8 cellular contexts compared by ENCODE assay signal in the genomic region with DNA sequence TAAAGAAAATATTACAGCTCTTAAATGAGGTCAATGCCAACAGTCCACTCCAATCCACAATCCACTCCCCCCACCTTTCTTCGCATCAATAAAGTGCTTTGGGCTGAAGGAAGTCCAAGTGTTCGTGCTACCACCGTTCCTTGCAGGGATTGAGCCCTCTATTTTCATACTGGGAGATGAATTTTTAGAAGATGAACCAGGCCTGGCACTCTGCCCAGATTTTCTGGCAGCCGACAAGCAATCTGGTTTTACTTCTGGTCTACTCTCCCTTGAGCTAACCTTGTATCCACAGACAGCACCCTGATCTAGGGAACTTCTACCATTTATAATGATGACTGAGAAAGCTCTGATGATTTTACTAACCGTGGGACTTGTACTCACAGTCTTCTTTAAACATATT.
A peak's percentile ranks its signal among the peaks of the same experiment; 100 is the strongest.
DNase-seq lines count a peak whose midpoint lies in the region; ATAC-seq and TF ChIP-seq lines count a peak whose summit lies in the region.

No MANE protein-coding gene starts in this region.

- H2AK5ac ChIP-seq in neuronal stem cell (ENCODE audit: low read depth, low read length) = no peak overlapping the region

- H4K8ac ChIP-seq in neuronal stem cell (ENCODE audit: low read depth, low read length) = no peak overlapping the region

- no peaks in the 10 kb centered on the region for H3K79me2 ChIP-seq in DND-41 (ENCODE audit: insufficient read depth, low read length)

- H3K4ac ChIP-seq in neuronal stem cell (ENCODE audit: low read length) = no peak overlapping the region

- TF ChIP-seq CTCF in DND-41 (IDR thresholded peaks at IDR 0.05; ENCODE audit: borderline replicate concordance, extremely low read depth, low read length, poor library complexity, severe bottlenecking) = no peak
- no peak for TF ChIP-seq CTCF in colonic mucosa (IDR thresholded peaks at IDR 0.05)

- no peaks in the 10 kb centered on the region for H3K79me1 ChIP-seq in neuronal stem cell (ENCODE audit: low read depth, low read length)

- H3K9ac ChIP-seq in DND-41 (ENCODE audit: low read depth, low read length) (no peak overlapping the region), colonic mucosa (ENCODE audit: low read depth in 2 of 2, low read length in 2 of 2) (no peak overlapping the region), neuronal stem cell (ENCODE audit: low read depth, low read length, poor library complexity) (no peak overlapping the region)

- H3K27ac ChIP-seq in DND-41 (ENCODE audit: low read length) (no peak overlapping the region), colonic mucosa (no peak overlapping the region), neuronal stem cell (replicated peaks; ENCODE audit: low read length) (no peak overlapping the region)

- no peaks in the 10 kb centered on the region for H3K36me3 ChIP-seq in DND-41 (ENCODE audit: insufficient read depth, low read length)
- no peaks in the 10 kb centered on the region for H3K36me3 ChIP-seq in colonic mucosa
- no peaks in the 10 kb centered on the region for H3K36me3 ChIP-seq in neuronal stem cell (replicated peaks in 1 of 2; ENCODE audit: control insufficient read depth in 2 of 2, insufficient read depth in 2 of 2, low read length in 2 of 2)

- H3K4me3 ChIP-seq in DND-41 (ENCODE audit: low read depth in 1 of 2, low read length in 2 of 2) (no peak overlapping the region), colonic mucosa (no peak overlapping the region), neuronal stem cell (ENCODE audit: low read length in 2 of 2) (no peak overlapping the region)

- DNase-seq in DND-41 (peak; percentile 13), NCI-H2227 (lab: John Stamatoyannopoulos, UW; ENCODE audit: unreplicated experiment) (peak; percentile 80), colonic mucosa (peak; percentile 30), occipital lobe (lab: John Stamatoyannopoulos, UW) (peak; percentile 24), erythroblast (lab: John Stamatoyannopoulos, UW) (no peak), neuronal stem cell (ENCODE audit: low spot score) (no peak)

- H2BK12ac ChIP-seq in neuronal stem cell (ENCODE audit: low read length) = no peak overlapping the region

- H2BK15ac ChIP-seq in neuronal stem cell (ENCODE audit: low read length) = no peak overlapping the region

- no CpG with 5 or more reads among the region's 5 CpGs for WGBS in neuronal stem cell (ENCODE audit: extremely low coverage in 2 of 2, insufficient read length in 2 of 2, insufficient replicate concordance in 1 of 2), 2 donors

- no peak overlapping the region for H2BK5ac ChIP-seq in neuronal stem cell (ENCODE audit: low read length)

- intact Hi-C loops in colonic mucosa (cut with DNase I) = no loop called here

- peaks cover 4% of the 10 kb centered on the region; the same call in 1 of the 2 replicates for H3K4me1 ChIP-seq in DND-41 (ENCODE audit: insufficient read depth, low read length)
- H3K4me1 ChIP-seq in colonic mucosa = no peaks in the 10 kb centered on the region
- H3K4me1 ChIP-seq in neuronal stem cell (ENCODE audit: control insufficient read depth in 2 of 2, insufficient read depth in 1 of 2, low read depth in 1 of 2, low read length in 2 of 2) = peaks cover 0 to 2% of the 10 kb centered on the region in 2 donors

- no peaks in the 10 kb centered on the region for H3K9me3 ChIP-seq in DND-41 (ENCODE audit: insufficient read depth, low read length, severe bottlenecking)
- H3K9me3 ChIP-seq in colonic mucosa = no peaks in the 10 kb centered on the region
- H3K9me3 ChIP-seq in neuronal stem cell (replicated peaks in 1 of 2; ENCODE audit: control insufficient read depth in 2 of 2, insufficient read depth in 1 of 2, low read depth in 1 of 2, low read length in 2 of 2) = no peaks in the 10 kb centered on the region

- no peaks in the 10 kb centered on the region for H3K27me3 ChIP-seq in DND-41 (ENCODE audit: insufficient read depth, low read length, poor library complexity)
- H3K27me3 ChIP-seq in colonic mucosa = no peaks in the 10 kb centered on the region
- H3K27me3 ChIP-seq in neuronal stem cell (ENCODE audit: control insufficient read depth in 3 of 3, insufficient read depth in 3 of 3, low read depth in 1 of 3, low read length in 3 of 3) = peaks cover 0 to 1% (median 0%) of the 10 kb centered on the region in 3 experiments

- no peaks in the 10 kb centered on the region for H4K20me1 ChIP-seq in DND-41 (ENCODE audit: insufficient read depth, low read length)

- no peak overlapping the region for H3K4me2 ChIP-seq in DND-41 (ENCODE audit: insufficient read depth, low read length)
- H3K4me2 ChIP-seq in neuronal stem cell (ENCODE audit: insufficient read depth, low read length, poor library complexity, severe bottlenecking) = no peak overlapping the region

- no peak overlapping the region for H3K14ac ChIP-seq in neuronal stem cell (ENCODE audit: low read length)

- H2BK120ac ChIP-seq in neuronal stem cell (ENCODE audit: low read depth, low read length) = no peak overlapping the region

- H2AFZ ChIP-seq in DND-41 (ENCODE audit: low read depth, low read length) (no peak overlapping the region), neuronal stem cell (ENCODE audit: low read length) (no peak overlapping the region)

- H4K91ac ChIP-seq in neuronal stem cell (ENCODE audit: low read depth, low read length, poor library complexity) = no peak overlapping the region

- H3K23ac ChIP-seq in neuronal stem cell (ENCODE audit: low read depth, low read length, poor library complexity) = no peak overlapping the region

- no peak overlapping the region for H3K18ac ChIP-seq in neuronal stem cell (ENCODE audit: low read length)

- no peak for TF ChIP-seq POLR2A in erythroblast (IDR thresholded peaks at IDR 0.05; ENCODE audit: low read length)

- no peak for ATAC-seq in DND-41 (ENCODE audit: insufficient read depth, low read depth)
- no peak for ATAC-seq in HG03457 (IDR thresholded peaks at IDR 0.05; ENCODE audit: unreplicated experiment)
- ATAC-seq in GM21423 (IDR thresholded peaks at IDR 0.05; ENCODE audit: unreplicated experiment) = no peak

Comparison
In these comparisons a context has a peak if more than half of its experiments do, and no peak if none do; other contexts are left out.
1. DNase-seq: peak in DND-41 (single experiment), NCI-H2227 (single experiment), colonic mucosa (single experiment) and occipital lobe (single experiment); none in erythroblast (0 of 2) and neuronal stem cell (single experiment).